ENCODE assay signal across 21 cellular contexts in the genomic region with DNA sequence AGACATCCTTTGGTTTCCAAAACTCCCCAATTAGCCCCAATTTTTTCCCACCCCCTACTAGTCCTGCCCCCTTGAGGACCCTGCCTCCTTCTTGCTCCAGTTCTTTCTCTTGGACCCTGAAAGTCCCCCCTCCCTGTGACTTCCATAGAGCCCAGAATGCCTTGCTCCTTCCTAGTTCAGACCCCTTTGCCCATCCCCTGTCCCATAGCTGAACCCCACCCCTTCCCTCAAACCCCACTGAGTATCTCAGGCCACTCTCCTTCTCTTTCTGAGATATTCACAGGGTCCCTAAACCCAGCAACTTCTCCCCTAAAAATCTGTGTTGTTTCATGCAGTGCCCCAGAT. TPM values are rescaled to one million over a fixed set of nuclear protein-coding genes. Genes with fewer than 3 reads are reported as not detected.
DNase-seq lines count a peak whose midpoint lies in the region; ATAC-seq and TF ChIP-seq lines count a peak whose summit lies in the region.
"Had no signal": no experiment of that assay in that cellular context is flagged by ENCODE, and none has a peak within 500 bp of the region (broad histone marks: within the 10 kb centered on the region; RNA-seq: fewer than 3 reads in every experiment).

No MANE protein-coding gene starts in this region.

- no peak for TF ChIP-seq CTCF in osteocyte (IDR thresholded peaks at IDR 0.05)

- H3K9me3 Mint-ChIP-seq in activated CD4-positive, alpha-beta T cell treated with anti-CD3 and anti-CD28 coated beads, Interleukin-2, amount 10 ng/mL, durations not matched to agents 24 days and 14 days = no peaks in the 10 kb centered on the region
- H3K9me3 Mint-ChIP-seq in dendritic cell treated with granulocyte-macrophage colony-stimulating factor and Interleukin-4, amounts not matched to agents 40 ng/mL and 50 ng/mL, for 4 days = no peaks in the 10 kb centered on the region
- H3K9me3 Mint-ChIP-seq in osteocyte (ENCODE audit: unreplicated experiment) = no peaks in the 10 kb centered on the region

- H3K9me3 ChIP-seq in T-helper 17 cell (ENCODE audit: control insufficient read depth, low read length, poor library complexity, severe bottlenecking) = no peaks in the 10 kb centered on the region
- H3K9me3 ChIP-seq: tibial nerve had no signal

- ATAC-seq in T-helper 17 cell = no peak
- ATAC-seq: left colon had no signal

- no peak overlapping the region for H3K27ac Mint-ChIP-seq in activated CD4-positive, alpha-beta T cell treated with anti-CD3 and anti-CD28 coated beads, Interleukin-2, amount 10 ng/mL, durations not matched to agents 24 days and 14 days
- peak overlapping the region; percentile 95 for H3K27ac Mint-ChIP-seq in T-helper 17 cell
- peak overlapping the region; percentile 48 for H3K27ac Mint-ChIP-seq in dendritic cell treated with granulocyte-macrophage colony-stimulating factor and Interleukin-4, amounts not matched to agents 40 ng/mL and 50 ng/mL, for 4 days
- no peak overlapping the region for H3K27ac Mint-ChIP-seq in osteocyte (ENCODE audit: unreplicated experiment)

- peaks cover 10% of the 10 kb centered on the region for H3K27me3 Mint-ChIP-seq in activated CD4-positive, alpha-beta T cell treated with anti-CD3 and anti-CD28 coated beads, Interleukin-2, amount 10 ng/mL, durations not matched to agents 24 days and 14 days
- H3K27me3 Mint-ChIP-seq in T-helper 17 cell (no peaks in the 10 kb centered on the region), osteocyte (ENCODE audit: unreplicated experiment) (peaks cover 41% of the 10 kb centered on the region)
- H3K27me3 Mint-ChIP-seq in dendritic cell treated with granulocyte-macrophage colony-stimulating factor and Interleukin-4, amounts not matched to agents 40 ng/mL and 50 ng/mL, for 4 days = peaks cover 35% of the 10 kb centered on the region

- intact Hi-C loops in activated CD4-positive, alpha-beta T cell treated with anti-CD3 and anti-CD28 coated beads, Interleukin-2, amount 10 ng/mL, durations not matched to agents 24 days and 14 days (cut with micrococcal nuclease) = no loop called here
- intact Hi-C loops in dendritic cell treated with granulocyte-macrophage colony-stimulating factor and Interleukin-4, amounts not matched to agents 40 ng/mL and 50 ng/mL, for 4 days (cut with micrococcal nuclease) = no loop called here

- DNase-seq in activated CD4-positive, alpha-beta T cell treated with anti-CD3 and anti-CD28 coated beads, Interleukin-2, amount 10 ng/mL, durations not matched to agents 24 days and 14 days = no peak
- no peak for DNase-seq in activated CD4-positive, alpha-beta T cell treated with anti-CD3 and anti-CD28 coated beads for 4 hours
- DNase-seq in T-helper 17 cell = no peak
- no peak for DNase-seq in osteocyte (ENCODE audit: extremely low spot score, unreplicated experiment)
- DNase-seq in occipital lobe (lab: John Stamatoyannopoulos, UW) = no peak
- no peak for DNase-seq in glomerular visceral epithelial cell (ENCODE audit: extremely low spot score)
- DNase-seq in GDM1 (lab: John Stamatoyannopoulos, UW) = no peak
- DNase-seq: left colon; NCI-H2107; NCI-H524 treated with DMSO at 0.1 percent for 48 hours; stimulated activated CD4-positive, alpha-beta T cell treated with anti-CD3 and anti-CD28 coated beads, Interleukin-4, amount 100 ng/mL, for 4 hours had no signal

- H3K36me3 Mint-ChIP-seq in activated CD4-positive, alpha-beta T cell treated with anti-CD3 and anti-CD28 coated beads, Interleukin-2, amount 10 ng/mL, durations not matched to agents 24 days and 14 days (ENCODE audit: low read depth) = peaks cover 25% of the 10 kb centered on the region
- H3K36me3 Mint-ChIP-seq in T-helper 17 cell (ENCODE audit: low read depth) = peaks cover 2% of the 10 kb centered on the region
- peaks cover 32% of the 10 kb centered on the region for H3K36me3 Mint-ChIP-seq in dendritic cell treated with granulocyte-macrophage colony-stimulating factor and Interleukin-4, amounts not matched to agents 40 ng/mL and 50 ng/mL, for 4 days (ENCODE audit: low read depth)
- no peaks in the 10 kb centered on the region for H3K36me3 Mint-ChIP-seq in osteocyte (ENCODE audit: unreplicated experiment)

- peaks cover 23% of the 10 kb centered on the region for H3K4me1 Mint-ChIP-seq in activated CD4-positive, alpha-beta T cell treated with anti-CD3 and anti-CD28 coated beads, Interleukin-2, amount 10 ng/mL, durations not matched to agents 24 days and 14 days
- H3K4me1 Mint-ChIP-seq in T-helper 17 cell = peaks cover 39% of the 10 kb centered on the region
- peaks cover 43% of the 10 kb centered on the region for H3K4me1 Mint-ChIP-seq in dendritic cell treated with granulocyte-macrophage colony-stimulating factor and Interleukin-4, amounts not matched to agents 40 ng/mL and 50 ng/mL, for 4 days (ENCODE audit: low read depth)
- peaks cover 11% of the 10 kb centered on the region for H3K4me1 Mint-ChIP-seq in osteocyte (ENCODE audit: unreplicated experiment)

- peak overlapping the region; percentile 64 for H3K4me3 Mint-ChIP-seq in activated CD4-positive, alpha-beta T cell treated with anti-CD3 and anti-CD28 coated beads, Interleukin-2, amount 10 ng/mL, durations not matched to agents 24 days and 14 days
- H3K4me3 Mint-ChIP-seq in T-helper 17 cell (peak overlapping the region; percentile 90), osteocyte (ENCODE audit: unreplicated experiment) (peak overlapping the region; percentile 72)
- H3K4me3 Mint-ChIP-seq in dendritic cell treated with granulocyte-macrophage colony-stimulating factor and Interleukin-4, amounts not matched to agents 40 ng/mL and 50 ng/mL, for 4 days = peak overlapping the region; percentile 76

RNA-seq across cellular contexts. Expression of gene LRFN1, which starts 1.1 kb away (rescaled TPM):
- 5.0 and 5.2 TPM in 2 replicates for total RNA-seq in activated CD4-positive, alpha-beta T cell treated with anti-CD3 and anti-CD28 coated beads, Interleukin-2, amount 10 ng/mL, durations not matched to agents 24 days and 14 days
- total RNA-seq in T-helper 17 cell = 1 to 10 TPM; 2.2 to 3.7 TPM
- total RNA-seq in osteocyte = 0.31 and 0.35 TPM in 2 replicates
- 6.9 TPM for total RNA-seq in occipital lobe
- total RNA-seq: SJSA1 had no signal

RNA-seq across cellular contexts. Expression of gene GMFG, which starts 14.0 kb away (rescaled TPM):
- 328 and 330 TPM in 2 replicates for total RNA-seq in activated CD4-positive, alpha-beta T cell treated with anti-CD3 and anti-CD28 coated beads, Interleukin-2, amount 10 ng/mL, durations not matched to agents 24 days and 14 days
- total RNA-seq in T-helper 17 cell = 100 to 1,000 TPM; 351 to 377 TPM
- total RNA-seq in osteocyte = not detected in 2 replicates
- total RNA-seq in occipital lobe = 5.3 TPM
- total RNA-seq: A673 had no signal

RNA-seq across cellular contexts. Expression of gene SAMD4B, which starts 20.4 kb away (rescaled TPM):
- 68.9 and 71.4 TPM in 2 replicates for total RNA-seq in activated CD4-positive, alpha-beta T cell treated with anti-CD3 and anti-CD28 coated beads, Interleukin-2, amount 10 ng/mL, durations not matched to agents 24 days and 14 days
- total RNA-seq in T-helper 17 cell (10 to 100 TPM; 64.2 to 93.2 TPM), osteocyte (100 and 101 TPM in 2 replicates), occipital lobe (18.7 TPM)

RNA-seq across cellular contexts. Expression of gene IFNL1, which starts 25.6 kb away (rescaled TPM):
- total RNA-seq in activated CD4-positive, alpha-beta T cell treated with anti-CD3 and anti-CD28 coated beads, Interleukin-2, amount 10 ng/mL, durations not matched to agents 24 days and 14 days = not detected in 2 replicates
- total RNA-seq in T-helper 17 cell (not detected), osteocyte (not detected in 2 replicates), occipital lobe (not detected)
- total RNA-seq: A673; activated CD8-positive, alpha-beta memory T cell treated with anti-CD3 and anti-CD28 coated beads for 36 hours; Daoy; fibroblast of villous mesenchyme; K562; left colon; mononuclear cell; OCI-LY7; SJSA1; tibial nerve had no signal

RNA-seq across cellular contexts. Expression of gene IFNL2, which starts 53.6 kb away (rescaled TPM):
- not detected in 2 replicates for total RNA-seq in activated CD4-positive, alpha-beta T cell treated with anti-CD3 and anti-CD28 coated beads, Interleukin-2, amount 10 ng/mL, durations not matched to agents 24 days and 14 days
- total RNA-seq in T-helper 17 cell (not detected), osteocyte (not detected in 2 replicates), occipital lobe (not detected)
- total RNA-seq: A673; activated CD8-positive, alpha-beta memory T cell treated with anti-CD3 and anti-CD28 coated beads for 36 hours; Daoy; fibroblast of villous mesenchyme; K562; left colon; mononuclear cell; OCI-LY7; SJSA1; tibial nerve had no signal

Comparison
In these comparisons a context has a peak if more than half of its experiments do, and no peak if none do; other contexts are left out.
1. H3K27ac Mint-ChIP-seq: peak in T-helper 17 cell (single experiment) and dendritic cell treated with granulocyte-macrophage colony-stimulating factor and Interleukin-4, amounts not matched to agents 40 ng/mL and 50 ng/mL, for 4 days (single experiment); none in activated CD4-positive, alpha-beta T cell treated with anti-CD3 and anti-CD28 coated beads, Interleukin-2, amount 10 ng/mL, durations not matched to agents 24 days and 14 days (single experiment) and osteocyte (single experiment).
2. RNA of gene GMFG, which starts 14.0 kb away (total RNA-seq): 351 to 377 TPM in T-helper 17 cell and 328 to 330 TPM in activated CD4-positive, alpha-beta T cell treated with anti-CD3 and anti-CD28 coated beads, Interleukin-2, amount 10 ng/mL, durations not matched to agents 24 days and 14 days; 5.3 TPM in occipital lobe (single experiment) and not detected in osteocyte; every median in the first group is over 10 times any median in the second.
3. Peak in every context shown above with its lines, with median percentiles within 50 percentile points of each other: H3K4me3 Mint-ChIP-seq.